In the genomic region with DNA sequence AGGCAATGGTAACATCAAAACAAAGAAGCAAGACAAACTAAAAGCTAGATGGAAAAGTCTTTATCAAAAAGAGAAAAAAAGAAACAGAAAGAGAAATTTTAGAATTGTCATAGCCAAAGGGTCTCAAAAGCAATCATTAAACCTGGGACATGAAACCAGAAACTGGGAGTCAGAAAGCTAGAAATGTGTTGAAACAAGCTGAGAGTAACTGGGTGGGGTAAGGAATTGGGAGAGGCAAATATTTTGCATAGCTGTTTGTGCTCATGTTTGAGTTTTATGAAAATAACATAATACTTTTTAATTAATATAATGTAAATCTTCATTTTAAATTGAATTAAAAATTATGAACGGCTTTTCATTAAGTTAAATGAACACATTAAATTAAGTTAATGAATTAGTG, we compare ENCODE assay signal across 23 cellular contexts. TPM values are rescaled to one million over a fixed set of nuclear protein-coding genes. Genes with fewer than 3 reads are reported as not detected.
"Had no signal": no experiment of that assay in that cellular context is flagged by ENCODE, and none has a peak within 500 bp of the region (broad histone marks: within the 10 kb centered on the region; RNA-seq: fewer than 3 reads in every experiment).

No MANE protein-coding gene starts in this region.

- H3K9me3 ChIP-seq: adrenal gland, gastroesophageal sphincter, heart right ventricle, ovary, psoas muscle had no signal

- ATAC-seq: activated T-cell treated with anti-CD3 and anti-CD28 coated beads, Interleukin-2, amount 50 U/mL, for 72 hours; gastroesophageal sphincter; heart right ventricle; naive thymus-derived CD8-positive, alpha-beta T cell; psoas muscle; right cardiac atrium; stimulated activated naive CD8-positive, alpha-beta T cell treated with anti-CD3 and anti-CD28 coated beads, Interleukin-15, amount 100 ng/mL, for 72 hours; T-helper 17 cell had no signal

- H3K4me1 ChIP-seq: adrenal gland, gastroesophageal sphincter, heart right ventricle, psoas muscle had no signal

- DNase-seq: activated CD4-positive, alpha-beta T cell treated with anti-CD3 and anti-CD28 coated beads, Interleukin-2, amount 50 U/mL, for 4 hours; activated effector memory CD4-positive, alpha-beta T cell treated with anti-CD3 and anti-CD28 coated beads, Interleukin-2, amount 50 U/mL, for 16 hours; activated T-cell treated with anti-CD3 and anti-CD28 coated beads, Interleukin-2, amount 50 U/mL, for 72 hours; adrenal gland; dermis blood vessel endothelial cell; heart right ventricle; immature natural killer cell; mesenchymal stem cell; naive thymus-derived CD8-positive, alpha-beta T cell; ovary; psoas muscle; right cardiac atrium; stimulated activated CD4-positive, alpha-beta T cell treated with anti-CD3 and anti-CD28 coated beads, Interleukin-15, amount 100 ng/mL, for 24 hours; stimulated activated CD4-positive, alpha-beta T cell treated with anti-CD3 and anti-CD28 coated beads, Interleukin-2, amount 100 ng/mL, for 48 hours; stimulated activated naive CD8-positive, alpha-beta T cell treated with anti-CD3 and anti-CD28 coated beads, Interleukin-15, amount 100 ng/mL, for 72 hours; T-helper 17 cell had no signal

- H3K4me3 ChIP-seq: adrenal gland, gastroesophageal sphincter, heart right ventricle, ovary, psoas muscle, skin epidermis had no signal

- H3K27ac ChIP-seq: adrenal gland, gastroesophageal sphincter, heart right ventricle, ovary, psoas muscle had no signal

- H3K36me3 ChIP-seq: adrenal gland, gastroesophageal sphincter, heart right ventricle, ovary had no signal

- H3K27me3 ChIP-seq: adrenal gland, gastroesophageal sphincter, heart right ventricle, ovary had no signal

RNA-seq across cellular contexts. Expression of a gene that starts 20.1 kb away (rescaled TPM):
- total RNA-seq: activated CD8-positive, alpha-beta memory T cell treated with anti-CD3 and anti-CD28 coated beads for 36 hours; activated T-cell treated with anti-CD3 and anti-CD28 coated beads, Interleukin-2, amount 50 U/mL, for 72 hours; cerebellum; dermis blood vessel endothelial cell; mucosa of gallbladder; right cardiac atrium had no signal

RNA-seq across cellular contexts. Expression of a gene that starts 40.4 kb away (rescaled TPM):
- total RNA-seq: activated CD8-positive, alpha-beta memory T cell treated with anti-CD3 and anti-CD28 coated beads for 36 hours; adrenal gland; astrocyte; cerebellum; dermis blood vessel endothelial cell; heart right ventricle; mucosa of gallbladder; naive thymus-derived CD8-positive, alpha-beta T cell; right cardiac atrium; T-helper 17 cell; temporal lobe had no signal
